In the genomic region with DNA sequence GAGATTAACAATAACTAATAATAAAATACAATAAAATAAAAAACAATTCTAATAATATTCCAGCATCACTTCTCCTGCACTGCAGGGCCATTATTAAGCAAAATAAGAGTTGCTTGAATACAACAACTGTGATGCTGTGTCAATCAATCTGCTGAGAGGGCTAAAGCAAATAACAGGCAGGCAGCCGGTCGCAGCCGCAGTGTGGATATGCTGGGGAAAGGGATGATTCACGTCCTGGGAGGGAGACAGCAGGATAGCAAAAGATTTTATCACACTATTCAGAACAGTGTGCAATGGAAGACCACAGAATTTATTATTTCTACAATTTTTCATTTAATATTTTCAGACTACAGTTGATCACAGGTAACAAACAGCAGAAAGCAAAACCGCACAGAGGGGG, we compare ENCODE assay signal across 18 cellular contexts.
DNase-seq lines count a peak whose midpoint lies in the region; ATAC-seq and TF ChIP-seq lines count a peak whose summit lies in the region.
"Had no signal": no experiment of that assay in that cellular context is flagged by ENCODE, and none has a peak within 500 bp of the region (broad histone marks: within the 10 kb centered on the region; RNA-seq: fewer than 3 reads in every experiment).

No MANE protein-coding gene starts in this region.

- H3K4me1 ChIP-seq in GM23248 (ENCODE audit: insufficient read depth) = no peaks in the 10 kb centered on the region
- H3K4me1 ChIP-seq in MM.1S (ENCODE audit: low read length) = no peaks in the 10 kb centered on the region
- H3K4me1 ChIP-seq: A549, HAP-1 had no signal

- H4K20me1 ChIP-seq in GM23248 (ENCODE audit: insufficient read depth) (no peaks in the 10 kb centered on the region), MM.1S (ENCODE audit: insufficient read depth, low read length) (no peaks in the 10 kb centered on the region)

- in situ Hi-C loops in GM23248 (cut with MboI) = no loop called here

- no peaks in the 10 kb centered on the region for H3K9me3 ChIP-seq in GM23248 (ENCODE audit: low read depth)
- no peaks in the 10 kb centered on the region for H3K9me3 ChIP-seq in MM.1S (replicated peaks; ENCODE audit: insufficient read depth, low read length)
- H3K9me3 ChIP-seq: A549, HAP-1 had no signal

- H3F3A ChIP-seq in GM23248 (ENCODE audit: insufficient read depth) (no peaks in the 10 kb centered on the region), MM.1S (ENCODE audit: insufficient read depth, low read length) (no peaks in the 10 kb centered on the region)

- no peak overlapping the region for H3K4me3 ChIP-seq in GM23248
- H3K4me3 ChIP-seq in choroid plexus epithelial cell (ENCODE audit: low read depth, low read length) = no peak overlapping the region
- H3K4me3 ChIP-seq in MM.1S (ENCODE audit: low read length) = no peak overlapping the region
- H3K4me3 ChIP-seq: A549, GM12878, GM23338, HAP-1 had no signal

- ATAC-seq in SK-N-SH treated with all-trans-retinoic acid at 6 μM for 48 hours = peak; percentile 53; the same call in 2 of the 3 replicates
- ATAC-seq: GM12878, GM23338 had no signal

- H3K27ac ChIP-seq in GM23248 (no peak overlapping the region), MM.1S (ENCODE audit: low read length) (no peak overlapping the region)
- H3K27ac ChIP-seq: A549 had no signal

- DNase-seq in Ammon's horn (ENCODE audit: low spot score) = peak; percentile 4
- peak; percentile 13 for DNase-seq in GM23248
- peak; percentile 5 for DNase-seq in choroid plexus epithelial cell (ENCODE audit: low read depth)
- DNase-seq in dermis blood vessel endothelial cell = no peak
- DNase-seq in MM.1S = no peak
- no peak for DNase-seq in stimulated activated CD4-positive, alpha-beta T cell treated with anti-CD3 and anti-CD28 coated beads, Interleukin-2, amount 100 ng/mL, for 48 hours
- DNase-seq: CD4-positive, CD25-positive, alpha-beta regulatory T cell; DMS79 treated with DMSO at 0.1 percent for 48 hours; IMR-90; NCI-H1694 treated with DMSO at 0.1 percent for 48 hours; NCI-H2081 treated with DMSO at 0.1 percent for 48 hours; NCI-H446; NCI-H69 had no signal

- H3K36me3 ChIP-seq in GM23248 (ENCODE audit: low read depth) (no peaks in the 10 kb centered on the region), MM.1S (replicated peaks; ENCODE audit: insufficient read depth, low read length) (no peaks in the 10 kb centered on the region)
- H3K36me3 ChIP-seq: HAP-1 had no signal

- 30 to 49% methylated on average over 5 of the region's 5 CpGs for WGBS in GM23248 (ENCODE audit: low coverage in 1 of 2, low lambda C conversion rate in 2 of 2, missing lambda C conversion rate in 2 of 2), 2 experiments

- H3K27me3 ChIP-seq in GM23248 (replicated peaks; ENCODE audit: insufficient read depth) (no peaks in the 10 kb centered on the region; the same call in 1 of the 2 replicates), MM.1S (replicated peaks; ENCODE audit: insufficient read depth, low read length) (no peaks in the 10 kb centered on the region)

- H3K9me2 ChIP-seq in GM23248 (ENCODE audit: insufficient read depth) (no peaks in the 10 kb centered on the region), MM.1S (replicated peaks; ENCODE audit: insufficient read depth, low read length) (no peaks in the 10 kb centered on the region)

- H3K4me2 ChIP-seq in GM23248 (ENCODE audit: unreplicated experiment) (no peak overlapping the region), MM.1S (ENCODE audit: low read depth, low read length) (no peak overlapping the region)
- H3K4me2 ChIP-seq: A549, GM23338 had no signal

- no peaks in the 10 kb centered on the region for H3K79me2 ChIP-seq in GM23248 (ENCODE audit: insufficient read depth)
- H3K79me2 ChIP-seq in MM.1S (ENCODE audit: low read length) = no peaks in the 10 kb centered on the region

- TF ChIP-seq CTCF in choroid plexus epithelial cell (conservative IDR thresholded peaks at IDR 0.05; ENCODE audit: low read depth, low read length) = no peak
- TF ChIP-seq CTCF in MM.1S (IDR thresholded peaks at IDR 0.05; ENCODE audit: low read length) = no peak

- H3K9ac ChIP-seq in GM23248 (no peak overlapping the region), MM.1S (ENCODE audit: low read length) (no peak overlapping the region)

- H2AFZ ChIP-seq in GM23248 = no peak overlapping the region
- no peak overlapping the region for H2AFZ ChIP-seq in MM.1S (ENCODE audit: low read length)
- H2AFZ ChIP-seq: GM23338 had no signal

TF ChIP-seq in SK-N-SH treated with all-trans-retinoic acid at 6 μM for 48 hours, 23 proteins besides CTCF, POLR2A, EP300 and RAD21:
- TF ChIP-seq, protein P1, sequence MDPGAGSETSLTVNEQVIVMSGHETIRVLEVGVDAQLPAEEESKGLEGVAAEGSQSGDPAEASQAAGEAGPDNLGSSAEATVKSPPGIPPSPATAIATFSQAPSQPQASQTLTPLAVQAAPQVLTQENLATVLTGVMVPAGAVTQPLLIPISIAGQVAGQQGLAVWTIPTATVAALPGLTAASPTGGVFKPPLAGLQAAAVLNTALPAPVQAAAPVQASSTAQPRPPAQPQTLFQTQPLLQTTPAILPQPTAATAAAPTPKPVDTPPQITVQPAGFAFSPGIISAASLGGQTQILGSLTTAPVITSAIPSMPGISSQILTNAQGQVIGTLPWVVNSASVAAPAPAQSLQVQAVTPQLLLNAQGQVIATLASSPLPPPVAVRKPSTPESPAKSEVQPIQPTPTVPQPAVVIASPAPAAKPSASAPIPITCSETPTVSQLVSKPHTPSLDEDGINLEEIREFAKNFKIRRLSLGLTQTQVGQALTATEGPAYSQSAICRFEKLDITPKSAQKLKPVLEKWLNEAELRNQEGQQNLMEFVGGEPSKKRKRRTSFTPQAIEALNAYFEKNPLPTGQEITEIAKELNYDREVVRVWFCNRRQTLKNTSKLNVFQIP (CRISPR knock-in tag; IDR thresholded peaks at IDR 0.05; ENCODE audit: borderline replicate concordance, low read depth) = no peak
- no peak for TF ChIP-seq TOX (CRISPR knock-in tag; IDR thresholded peaks at IDR 0.05; ENCODE audit: borderline replicate concordance)
- no peak for TF ChIP-seq ZC3H10 (CRISPR knock-in tag; IDR thresholded peaks at IDR 0.05)
- TF ChIP-seq ZFP30 (CRISPR knock-in tag; IDR thresholded peaks at IDR 0.05) = no peak
- no peak for TF ChIP-seq RARB (CRISPR knock-in tag; IDR thresholded peaks at IDR 0.05)
- no peak for TF ChIP-seq ZNF8 (CRISPR knock-in tag; IDR thresholded peaks at IDR 0.05)
- TF ChIP-seq, protein P2, sequence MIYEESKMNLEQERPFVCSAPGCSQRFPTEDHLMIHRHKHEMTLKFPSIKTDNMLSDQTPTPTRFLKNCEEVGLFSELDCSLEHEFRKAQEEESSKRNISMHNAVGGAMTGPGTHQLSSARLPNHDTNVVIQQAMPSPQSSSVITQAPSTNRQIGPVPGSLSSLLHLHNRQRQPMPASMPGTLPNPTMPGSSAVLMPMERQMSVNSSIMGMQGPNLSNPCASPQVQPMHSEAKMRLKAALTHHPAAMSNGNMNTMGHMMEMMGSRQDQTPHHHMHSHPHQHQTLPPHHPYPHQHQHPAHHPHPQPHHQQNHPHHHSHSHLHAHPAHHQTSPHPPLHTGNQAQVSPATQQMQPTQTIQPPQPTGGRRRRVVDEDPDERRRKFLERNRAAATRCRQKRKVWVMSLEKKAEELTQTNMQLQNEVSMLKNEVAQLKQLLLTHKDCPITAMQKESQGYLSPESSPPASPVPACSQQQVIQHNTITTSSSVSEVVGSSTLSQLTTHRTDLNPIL (CRISPR knock-in tag; IDR thresholded peaks at IDR 0.05; ENCODE audit: low read depth) = no peak
- no peak for TF ChIP-seq PPARA (CRISPR knock-in tag; IDR thresholded peaks at IDR 0.05; ENCODE audit: borderline replicate concordance)
- TF ChIP-seq ESRRG (CRISPR knock-in tag; IDR thresholded peaks at IDR 0.05) = no peak
- TF ChIP-seq SNAI2 (CRISPR knock-in tag; IDR thresholded peaks at IDR 0.05) = no peak

Comparison
In these comparisons a context has a peak if more than half of its experiments do, and no peak if none do; other contexts are left out.
1. DNase-seq: peak in Ammon's horn (single experiment), GM23248 (single experiment) and choroid plexus epithelial cell (single experiment); none in dermis blood vessel endothelial cell (single experiment), MM.1S (single experiment) and stimulated activated CD4-positive, alpha-beta T cell treated with anti-CD3 and anti-CD28 coated beads, Interleukin-2, amount 100 ng/mL, for 48 hours (0 of 2).